Comparison of ENCODE assay signal across 8 cellular contexts in the genomic region with DNA sequence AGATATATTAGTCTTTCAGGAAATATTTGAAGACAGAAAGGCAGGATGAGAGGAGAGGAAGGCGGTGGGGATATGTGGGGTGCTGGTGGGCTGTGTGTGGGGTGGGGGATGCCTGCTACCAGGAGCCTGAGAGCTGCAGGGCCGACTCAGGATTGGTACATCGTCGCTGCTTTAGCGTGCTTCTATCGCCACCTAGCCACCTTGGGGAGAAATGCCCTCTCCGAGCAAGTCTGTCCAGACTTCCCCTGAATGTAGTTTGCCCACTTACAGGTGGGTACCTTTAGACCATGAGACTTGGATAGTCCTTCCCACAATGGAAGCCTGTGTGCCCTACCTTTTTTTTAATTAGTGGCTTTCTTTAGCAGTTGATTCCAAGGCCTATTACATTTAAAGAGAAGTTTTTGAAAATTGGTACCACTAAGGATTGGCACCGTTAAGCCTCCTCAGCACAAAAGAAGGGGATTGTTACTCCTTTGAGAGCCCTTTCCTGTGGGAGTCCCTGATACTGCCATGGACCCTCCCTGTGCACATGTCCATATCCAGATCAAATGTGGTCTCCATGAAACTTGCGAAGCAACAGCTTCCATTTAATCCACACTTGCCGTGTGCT.
DNase-seq lines count a peak whose midpoint lies in the region; ATAC-seq and TF ChIP-seq lines count a peak whose summit lies in the region.

No MANE protein-coding gene starts in this region.

- H3K9me3 Mint-ChIP-seq in progenitor cell of endocrine pancreas (ENCODE audit: low read depth), result no peaks in the 10 kb centered on the region

- TF ChIP-seq CTCF in LNCAP (IDR thresholded peaks at IDR 0.05) (peak; percentile 81), progenitor cell of endocrine pancreas (IDR thresholded peaks at IDR 0.05; ENCODE audit: unreplicated experiment) (peak; percentile 85)

- H3K4me3 Mint-ChIP-seq in progenitor cell of endocrine pancreas (ENCODE audit: low read depth), result no peak overlapping the region

- peaks cover 16% of the 10 kb centered on the region for H3K4me1 Mint-ChIP-seq in progenitor cell of endocrine pancreas (ENCODE audit: low read depth)

- DNase-seq in COR-L47 (lab: John Stamatoyannopoulos, UW) (peak; percentile 78), SHP77 (lab: John Stamatoyannopoulos, UW) (peak; percentile 39 to 65), glomerular visceral epithelial cell (ENCODE audit: extremely low spot score) (peak; percentile 68), progenitor cell of endocrine pancreas (ENCODE audit: low spot score, unreplicated experiment) (peak; percentile 54)
- peak; percentile 1 to 42 (median 4) for DNase-seq in activated naive CD4-positive, alpha-beta T cell (lab: John Stamatoyannopoulos, UW)

- peak; percentile 72 for ATAC-seq in GM21529 (IDR thresholded peaks at IDR 0.05; ENCODE audit: unreplicated experiment)
- no peak for ATAC-seq in HG02973 (IDR thresholded peaks at IDR 0.05; ENCODE audit: unreplicated experiment)

- H3K36me3 Mint-ChIP-seq in progenitor cell of endocrine pancreas (ENCODE audit: insufficient read depth), result no peaks in the 10 kb centered on the region

- H3K27me3 Mint-ChIP-seq in progenitor cell of endocrine pancreas, result peaks cover 11% of the 10 kb centered on the region

- H3K27ac Mint-ChIP-seq in progenitor cell of endocrine pancreas, result no peak overlapping the region

Comparison
In these comparisons a context has a peak if more than half of its experiments do, and no peak if none do; other contexts are left out.
1. DNase-seq: peak in every context shown above with its lines; median percentile 78 in COR-L47; 68 in glomerular visceral epithelial cell; 54 in progenitor cell of endocrine pancreas; 52 in SHP77; 4 in activated naive CD4-positive, alpha-beta T cell.